ENCODE assay signal across 1 cellular context in genomic region chr14:22888662-22889061, GRCh38.
TF ChIP-seq lines count a peak whose summit lies in the region.

No MANE protein-coding gene starts in this region.

TF ChIP-seq in HepG2, 621 proteins besides CTCF, POLR2A, EP300 and RAD21:
- TF ChIP-seq TBX2 (CRISPR knock-in tag; IDR thresholded peaks at IDR 0.05; ENCODE audit: borderline replicate concordance): peak; percentile 27; the same call in 1 of the 2 replicates
- TF ChIP-seq ZBTB7B (CRISPR knock-in tag; IDR thresholded peaks at IDR 0.05): no peak
- TF ChIP-seq, protein P1, sequence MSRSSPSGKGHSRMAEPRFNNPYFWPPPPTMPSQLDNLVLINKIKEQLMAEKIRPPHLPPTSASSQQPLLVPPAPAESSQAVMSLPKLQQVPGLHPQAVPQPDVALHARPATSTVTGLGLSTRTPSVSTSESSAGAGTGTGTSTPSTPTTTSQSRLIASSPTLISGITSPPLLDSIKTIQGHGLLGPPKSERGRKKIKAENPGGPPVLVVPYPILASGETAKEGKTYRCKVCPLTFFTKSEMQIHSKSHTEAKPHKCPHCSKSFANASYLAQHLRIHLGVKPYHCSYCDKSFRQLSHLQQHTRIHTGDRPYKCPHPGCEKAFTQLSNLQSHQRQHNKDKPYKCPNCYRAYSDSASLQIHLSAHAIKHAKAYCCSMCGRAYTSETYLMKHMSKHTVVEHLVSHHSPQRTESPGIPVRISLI (CRISPR knock-in tag; IDR thresholded peaks at IDR 0.05; ENCODE audit: borderline replicate concordance): peak; percentile 80
- TF ChIP-seq RNF2 (conservative IDR thresholded peaks at IDR 0.05; ENCODE audit: low read depth): no peak
